33 cellular contexts compared by ENCODE assay signal in the genomic region with DNA sequence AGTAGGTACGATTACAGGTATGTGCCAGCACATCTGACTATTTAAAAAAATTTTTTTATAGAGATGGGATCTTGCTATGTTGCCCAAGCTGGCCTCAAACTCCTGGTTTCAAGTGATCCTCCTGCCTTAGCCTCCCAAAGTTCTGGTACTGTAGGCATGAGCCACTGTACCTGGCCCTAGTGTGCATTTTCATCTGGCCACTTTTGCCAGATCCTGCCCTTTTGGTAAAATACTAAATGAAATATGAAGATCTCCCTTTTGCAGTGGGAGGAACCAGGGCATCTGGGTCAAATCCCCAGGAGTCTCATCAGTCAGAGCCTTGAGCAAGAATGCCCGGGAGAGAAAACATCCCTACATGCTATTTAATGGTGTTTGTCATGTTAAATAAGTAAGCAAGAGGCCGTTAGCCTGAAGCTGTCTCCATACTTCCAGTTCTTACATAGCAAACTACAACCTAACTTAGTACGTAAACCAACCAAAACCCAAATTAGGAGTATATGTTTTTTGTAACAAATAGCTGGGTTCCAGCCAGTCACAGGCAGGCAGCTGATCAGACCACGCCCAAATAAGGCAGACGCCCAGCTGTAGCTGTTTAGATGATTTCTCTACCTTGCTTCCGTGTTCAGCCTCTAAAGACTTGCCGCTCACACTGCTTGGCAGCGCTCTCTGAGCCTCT. TPM values are rescaled to one million over a fixed set of nuclear protein-coding genes. Genes with fewer than 3 reads are reported as not detected.
DNase-seq lines count a peak whose midpoint lies in the region; ATAC-seq, FAIRE-seq and TF ChIP-seq lines count a peak whose summit lies in the region.
"Had no signal": no experiment of that assay in that cellular context is flagged by ENCODE, and none has a peak within 500 bp of the region (broad histone marks: within the 10 kb centered on the region; RNA-seq: fewer than 3 reads in every experiment).

No MANE protein-coding gene starts in this region.

- no peak overlapping the region for H2AK5ac ChIP-seq in H1 (ENCODE audit: low read depth, low read length)

- TF ChIP-seq CTCF in AG10803 (conservative IDR thresholded peaks at IDR 0.05; ENCODE audit: low read length) (no peak), H1 (IDR thresholded peaks at IDR 0.05; ENCODE audit: control extremely low read depth in 1 of 3, insufficient read depth in 1 of 3, low read depth in 1 of 3, low read length in 3 of 3) (no peak), lower lobe of right lung (IDR thresholded peaks at IDR 0.05) (no peak)

- H3K27me3 ChIP-seq in HUES64 (ENCODE audit: insufficient read depth, low read length) = no peaks in the 10 kb centered on the region
- no peaks in the 10 kb centered on the region for H3K27me3 ChIP-seq in H1 (replicated peaks in 1 of 4; ENCODE audit: control insufficient read depth in 3 of 4, extremely low read depth in 1 of 4, insufficient read depth in 3 of 4, low read length in 3 of 4)
- no peaks in the 10 kb centered on the region for H3K27me3 ChIP-seq in lower lobe of right lung (ENCODE audit: low read depth)
- H3K27me3 ChIP-seq: dorsolateral prefrontal cortex, gastroesophageal sphincter, neural progenitor cell, vagina had no signal

- no peak overlapping the region for H3K56ac ChIP-seq in H1 (replicated peaks; ENCODE audit: insufficient read length, low read depth, low read length)

- H3K4me3 ChIP-seq in AG10803 (ENCODE audit: low read length) = no peak overlapping the region
- H3K4me3 ChIP-seq in HUES64 (ENCODE audit: low read length) = no peak overlapping the region
- no peak overlapping the region for H3K4me3 ChIP-seq in H1 (ENCODE audit: extremely low read depth in 1 of 4, insufficient read depth in 2 of 4, low read depth in 3 of 4, low read length in 4 of 4)
- no peak overlapping the region for H3K4me3 ChIP-seq in lower lobe of right lung
- H3K4me3 ChIP-seq: dorsolateral prefrontal cortex, gastroesophageal sphincter, neural progenitor cell, vagina had no signal

- ATAC-seq in lower lobe of right lung (peak; percentile 46 to 70), HG03159 (IDR thresholded peaks at IDR 0.05; ENCODE audit: unreplicated experiment) (no peak)
- ATAC-seq: activated CD4-positive, alpha-beta T cell treated with anti-CD3 and anti-CD28 coated beads for 36 hours; activated T-helper 17 cell treated with anti-CD3 and anti-CD28 coated beads, Interleukin-2, amount 50 U/mL, for 72 hours; CD8-positive, alpha-beta T cell; gastroesophageal sphincter had no signal

- H3K23me2 ChIP-seq in H1 (ENCODE audit: low read depth, low read length) = no peaks in the 10 kb centered on the region

- H3K4me2 ChIP-seq in H1 (ENCODE audit: insufficient read depth in 1 of 2, low read depth in 2 of 2, low read length in 2 of 2) = peak overlapping the region in 1 of 2 experiments; percentile 38; a peak in 1 of 4 replicates
- H3K4me2 ChIP-seq: KMS-11, neural progenitor cell had no signal

- H2AFZ ChIP-seq in H1 (ENCODE audit: low read length) = no peak overlapping the region
- H2AFZ ChIP-seq: neural progenitor cell, parathyroid adenoma had no signal

- H2BK20ac ChIP-seq in H1 (ENCODE audit: low read length) = 0 out of 2 replicates have a peak overlapping the region, but pooled peaks have one; percentile 26

- no peak for TF ChIP-seq POLR2A in H1 (IDR thresholded peaks at IDR 0.05; ENCODE audit: control extremely low read depth in 1 of 2, low read depth in 2 of 2, low read length in 2 of 2)

- H3K18ac ChIP-seq in H1 (ENCODE audit: extremely low read depth, low read length) = 0 out of 2 replicates have a peak overlapping the region, but pooled peaks have one; percentile 11

- no peaks in the 10 kb centered on the region for H4K20me1 ChIP-seq in H1 (replicated peaks in 1 of 2; ENCODE audit: control insufficient read depth in 1 of 2, insufficient read depth in 2 of 2, low read length in 2 of 2)

- no peak overlapping the region for H3K4ac ChIP-seq in H1 (replicated peaks; ENCODE audit: insufficient read length, low read depth, low read length)

- 80% methylated on average over 6 of the region's 9 CpGs for WGBS in HUES64
- WGBS in H1 (ENCODE audit: extremely low coverage in 1 of 2, insufficient coverage in 1 of 2, insufficient read length in 1 of 2, insufficient replicate concordance in 2 of 2, low coverage in 1 of 2, low lambda C conversion rate in 2 of 2, missing lambda C conversion rate in 1 of 2), 2 experiments = 79% methylated on average over 9 of the region's 9 CpGs; no CpG with 5 or more reads in 1 of the 2 experiments

- 0 out of 2 replicates have a peak overlapping the region, but pooled peaks have one; percentile 11 for H2BK12ac ChIP-seq in H1 (ENCODE audit: low read depth, low read length)

- peak; percentile 37 for DNase-seq in AG10803 (ENCODE audit: low read depth)
- no peak for DNase-seq in H1 (ENCODE audit: low read depth in 1 of 2, low spot score in 2 of 2)
- DNase-seq in lower lobe of right lung = no peak
- DNase-seq in NCI-H2171 treated with DMSO at 0.1 percent for 48 hours (lab: John Stamatoyannopoulos, UW) = no peak
- no peak for DNase-seq in DMS153 treated with DMSO at 0.1 percent for 48 hours (lab: John Stamatoyannopoulos, UW; ENCODE audit: unreplicated experiment)
- DNase-seq in activated CD4-positive, alpha-beta T cell treated with anti-CD3 and anti-CD28 coated beads for 48 hours = no peak
- DNase-seq: activated CD4-positive, alpha-beta T cell treated with anti-CD3 and anti-CD28 coated beads for 36 hours; activated naive CD4-positive, alpha-beta T cell treated with anti-CD3 and anti-CD28 coated beads, Interleukin-2, amount 10 ng/mL, durations not matched to agents 7 days and 5 days; amniotic stem cell; CD8-positive, alpha-beta T cell; DMS 273 treated with DMSO at 0.1 percent for 48 hours; dorsolateral prefrontal cortex; EL; HCEC 1CT; mesenchymal stem cell; MM.1S; NCI-H2081; NCI-H226; NCI-H526 treated with DMSO at 0.1 percent for 48 hours; SIG-M5; stimulated activated CD4-positive, alpha-beta T cell treated with anti-CD3 and anti-CD28 coated beads, Interleukin-1b, Interleukin-23, amount 100 ng/mL, for 48 hours; stimulated activated naive CD4-positive, alpha-beta T cell treated with Interleukin-2 at 50 U/mL for 16 hours had no signal

- intact Hi-C loops in lower lobe of right lung (cut with DNase I) = no loop called here

- no peaks in the 10 kb centered on the region for H3K9me3 ChIP-seq in HUES64 (ENCODE audit: insufficient read depth, low read depth, low read length)
- H3K9me3 ChIP-seq in H1 (ENCODE audit: insufficient read depth in 2 of 2, low read depth in 1 of 2, low read length in 1 of 2) = no peaks in the 10 kb centered on the region
- no peaks in the 10 kb centered on the region for H3K9me3 ChIP-seq in lower lobe of right lung
- H3K9me3 ChIP-seq: gastroesophageal sphincter, thoracic aorta, vagina had no signal

- no peaks in the 10 kb centered on the region for H3K79me1 ChIP-seq in H1 (ENCODE audit: low read depth, low read length)

- no peak overlapping the region for H4K8ac ChIP-seq in H1 (ENCODE audit: extremely low read depth, insufficient read depth, low read length)

- peak overlapping the region; percentile 64; the same call in 1 of the 2 replicates for H3K27ac ChIP-seq in HUES64 (ENCODE audit: low read depth, low read length)
- 0 out of 2 replicates have a peak overlapping the region, but pooled peaks have one; percentile 9 for H3K27ac ChIP-seq in H1 (ENCODE audit: low read depth, low read length)
- no peak overlapping the region for H3K27ac ChIP-seq in lower lobe of right lung
- H3K27ac ChIP-seq: dorsolateral prefrontal cortex, gastroesophageal sphincter, KMS-11, neural progenitor cell, parathyroid adenoma had no signal

- H3K9ac ChIP-seq in HUES64 (ENCODE audit: low read depth, low read length) = 0 out of 2 replicates have a peak overlapping the region, but pooled peaks have one; percentile 15
- no peak overlapping the region; a peak in 1 of 7 replicates for H3K9ac ChIP-seq in H1 (replicated peaks in 1 of 4; ENCODE audit: extremely low read depth in 1 of 4, low read depth in 3 of 4, low read length in 3 of 4)
- H3K9ac ChIP-seq: KMS-11, neural progenitor cell, parathyroid adenoma had no signal

- H4K5ac ChIP-seq in H1 (ENCODE audit: insufficient read length, low read depth, low read length) = no peak overlapping the region

- TF ChIP-seq RAD21 in H1 (IDR thresholded peaks at IDR 0.05 in 1 of 2, conservative IDR thresholded peaks at IDR 0.05 in 1 of 2; ENCODE audit: low read depth in 2 of 2, low read length in 2 of 2) = no peak

- H3K23ac ChIP-seq in H1 (ENCODE audit: insufficient read length) = no peak overlapping the region

- peaks cover 11% of the 10 kb centered on the region for H3K4me1 ChIP-seq in HUES64 (ENCODE audit: insufficient read depth, low read length)
- peaks cover 0 to 9% (median 0%) of the 10 kb centered on the region in 4 experiments; a peak in 2 of 7 replicates for H3K4me1 ChIP-seq in H1 (replicated peaks in 1 of 4; ENCODE audit: control insufficient read depth in 3 of 4, insufficient read depth in 4 of 4, low read length in 3 of 4)
- H3K4me1 ChIP-seq in lower lobe of right lung = no peaks in the 10 kb centered on the region
- H3K4me1 ChIP-seq: neural progenitor cell, parathyroid adenoma, vagina had no signal

- no peak overlapping the region for H4K91ac ChIP-seq in H1 (replicated peaks; ENCODE audit: insufficient read length, low read length)

- CTCF ChIA-PET in H1 (lab: Charles Lee; ENCODE audit: partially characterized antibody) = interaction anchor here (1.1 to 1.3 kb wide), 2 partner anchors 22 to 132 kb away, joined by 3 read pairs; no protein-coding TSS in a partner anchor

- POLR2A ChIA-PET in H1 (lab: Charles Lee; ENCODE audit: partially characterized antibody) = interaction anchor here (1.3 kb wide), 1 partner anchor 13 kb away, joined by 4 read pairs; no protein-coding TSS in a partner anchor

- no peaks in the 10 kb centered on the region for H3K79me2 ChIP-seq in H1 (ENCODE audit: control insufficient read depth in 1 of 2, insufficient read depth in 2 of 2, low read length in 2 of 2)
- H3K79me2 ChIP-seq: parathyroid adenoma had no signal

- no peak overlapping the region for H2BK120ac ChIP-seq in H1 (replicated peaks; ENCODE audit: low read depth, low read length)

- no peak overlapping the region for H2BK15ac ChIP-seq in H1 (ENCODE audit: low read length)

- no peak overlapping the region for H3K14ac ChIP-seq in H1 (ENCODE audit: insufficient read length)

- H3K36me3 ChIP-seq in HUES64 (ENCODE audit: insufficient read depth, low read length) (peaks cover 7% of the 10 kb centered on the region), H1 (ENCODE audit: control insufficient read depth in 2 of 4, insufficient read depth in 4 of 4, low read length in 3 of 4) (0 out of 8 replicates have a peak, but pooled peaks cover 0 to 4% (median 0%) of the 10 kb centered on the region in 4 experiments), lower lobe of right lung (peaks cover 17% of the 10 kb centered on the region)
- H3K36me3 ChIP-seq: neural progenitor cell had no signal

- no peak for FAIRE-seq in H1 (lab: Jason Lieb, UNC)
- FAIRE-seq: RCC 7860 had no signal

- no peak for TF ChIP-seq EP300 in H1 (IDR thresholded peaks at IDR 0.05; ENCODE audit: borderline replicate concordance in 1 of 2, low read depth in 2 of 2, low read length in 2 of 2)

- H2BK5ac ChIP-seq in H1 (ENCODE audit: low read depth, low read length) = peak overlapping the region; percentile 82

RNA-seq across cellular contexts. Expression of a gene that starts 46.5 kb away (rescaled TPM):
- polyA plus RNA-seq in HUES64 (2013, experiment 1 of 2) = 0.50 TPM
- polyA plus RNA-seq in HUES64 (2013, experiment 2 of 2) = 1.3 TPM
- 0.92 and 1.4 TPM in 2 replicates for total RNA-seq in H1 (2021; fragmentation: NEBNext Ultra II Directional; extraction: Animal tissue kit (Norgen Biotek cat#: 25700))
- 1.3 and 1.9 TPM in 2 replicates for polyA plus RNA-seq in H1 (2011; rRNA removed)
- 1.5 TPM for polyA plus RNA-seq in H1 (2011; cell fraction: cytosol; rRNA removed)
- polyA plus RNA-seq in H1 (2011; cell fraction: nucleus; rRNA removed) = 7.4 TPM
- polyA plus RNA-seq in H1 (2012, experiment 1 of 2) = 0.80 to 1.1 TPM (median 0.95 TPM) in 4 replicates
- 0.87 TPM for polyA plus RNA-seq in H1 (2012, experiment 2 of 2)
- polyA plus RNA-seq in H1 (2013, experiment 1 of 2) = 0.57 TPM
- 0.48 TPM for polyA plus RNA-seq in H1 (2013, experiment 2 of 2)
- 0.59 and 3.2 TPM in 2 replicates for polyA minus RNA-seq in H1 (2011; rRNA and poly(A)+ RNA removed)
- 2.3 TPM for polyA minus RNA-seq in H1 (2011; cell fraction: cytosol; rRNA and poly(A)+ RNA removed)
- 2.3 TPM for polyA minus RNA-seq in H1 (2011; cell fraction: nucleus; rRNA and poly(A)+ RNA removed)
- total RNA-seq in lower lobe of right lung = 2.7 TPM
- total RNA-seq: HT-29 had no signal
